Comparison of ENCODE assay signal across 1 cellular context in genomic region chr2:74529357-74530238, GRCh38.
TF ChIP-seq lines count a peak whose summit lies in the region.

AUP1 (minus strand) TSS chr2:74529706; CDS start chr2:74529629, 77 bp downstream.
HTRA2 (plus strand) TSS chr2:74529933; CDS start chr2:74530007, 74 bp downstream.

TF ChIP-seq in K562, 482 proteins besides CTCF, POLR2A, EP300 and RAD21 (continued from another document and continues in another):
- TF ChIP-seq CTCFL (IDR thresholded peaks at IDR 0.05; ENCODE audit: borderline replicate concordance, insufficient read depth, low read depth, low read length, poor library complexity, severe bottlenecking), result no peak
- no peak for TF ChIP-seq ZNF696 (CRISPR knock-in tag; conservative IDR thresholded peaks at IDR 0.05)
- TF ChIP-seq SREBF1 (IDR thresholded peaks at IDR 0.05; ENCODE audit: borderline replicate concordance, low read depth, low read length), result no peak
- no peak for TF ChIP-seq DLX4 (CRISPR knock-in tag; IDR thresholded peaks at IDR 0.05)
- no peak for TF ChIP-seq ZNF239 (CRISPR knock-in tag; IDR thresholded peaks at IDR 0.05)
- peak; percentile 88 for TF ChIP-seq POLR2AphosphoS5 (IDR thresholded peaks at IDR 0.05; ENCODE audit: control insufficient read depth, insufficient read depth, low read depth, low read length)
- 0 out of 2 replicates have a peak, but pooled peaks have one; percentile 7 for TF ChIP-seq KLF13 (tag; IDR thresholded peaks at IDR 0.05; ENCODE audit: borderline replicate concordance, low read depth)
- peak; percentile 66 for TF ChIP-seq E2F8 (IDR thresholded peaks at IDR 0.05; ENCODE audit: low read depth, partially characterized antibody)
- TF ChIP-seq RB1 (IDR thresholded peaks at IDR 0.05; ENCODE audit: low read depth), result peak; percentile 87
- TF ChIP-seq ZNF655 (CRISPR knock-in tag; IDR thresholded peaks at IDR 0.05), result no peak
- TF ChIP-seq CC2D1A (IDR thresholded peaks at IDR 0.05), result no peak
- TF ChIP-seq ZBTB2 (IDR thresholded peaks at IDR 0.05), result no peak
- TF ChIP-seq HNRNPK (IDR thresholded peaks at IDR 0.05; ENCODE audit: low read depth, low read length, poor library complexity, severe bottlenecking), result no peak
- TF ChIP-seq NCOA4 (IDR thresholded peaks at IDR 0.05; ENCODE audit: partially characterized antibody), result no peak
- TF ChIP-seq CREB3L1 (IDR thresholded peaks at IDR 0.05; ENCODE audit: borderline replicate concordance, low read depth), result peak; percentile 81
- TF ChIP-seq NUFIP1 (IDR thresholded peaks at IDR 0.05; ENCODE audit: partially characterized antibody), result no peak
- no peak for TF ChIP-seq ZC3H8 (IDR thresholded peaks at IDR 0.05)
- TF ChIP-seq GABPB2 (CRISPR knock-in tag; conservative IDR thresholded peaks at IDR 0.05), result no peak
- no peak; the same call in 1 of the 2 replicates for TF ChIP-seq SRSF1 (IDR thresholded peaks at IDR 0.05; ENCODE audit: low read depth, low read length)
- TF ChIP-seq EP400 (IDR thresholded peaks at IDR 0.05), result peak; percentile 90
- TF ChIP-seq MCM7 (IDR thresholded peaks at IDR 0.05), result no peak
- peak; percentile 31 for TF ChIP-seq ATF1 (CRISPR knock-in tag; IDR thresholded peaks at IDR 0.05)
- TF ChIP-seq ATF1 (tag; IDR thresholded peaks at IDR 0.05), result peak; percentile 85
- no peak for TF ChIP-seq BCOR (IDR thresholded peaks at IDR 0.05)
- no peak for TF ChIP-seq EWSR1 (IDR thresholded peaks at IDR 0.05; ENCODE audit: borderline replicate concordance, low read depth, partially characterized antibody)
- TF ChIP-seq CBFA2T3 (IDR thresholded peaks at IDR 0.05), result 0 out of 2 replicates have a peak, but pooled peaks have one; percentile 2
- TF ChIP-seq SLC30A9 (CRISPR knock-in tag; IDR thresholded peaks at IDR 0.05), result no peak
- no peak; a peak in 1 of 4 replicates for TF ChIP-seq ARNT (IDR thresholded peaks at IDR 0.05)
- no peak for TF ChIP-seq ZNF282 (CRISPR knock-in tag; IDR thresholded peaks at IDR 0.05)
- TF ChIP-seq ZNF592 (IDR thresholded peaks at IDR 0.05), result peak; percentile 47
- no peak for TF ChIP-seq ADNP (tag; IDR thresholded peaks at IDR 0.05)
- peak; percentile 80 for TF ChIP-seq ELF2 (CRISPR knock-in tag; IDR thresholded peaks at IDR 0.05)
- no peak for TF ChIP-seq ZNF263 (CRISPR knock-in tag; IDR thresholded peaks at IDR 0.05; ENCODE audit: borderline replicate concordance)
- TF ChIP-seq SIRT6 (IDR thresholded peaks at IDR 0.05; ENCODE audit: low read depth, low read length), result no peak
- TF ChIP-seq TGIF2 (CRISPR knock-in tag; IDR thresholded peaks at IDR 0.05), result no peak
- TF ChIP-seq TCF3 (CRISPR knock-in tag; IDR thresholded peaks at IDR 0.05), result no peak
- TF ChIP-seq CBX5 (IDR thresholded peaks at IDR 0.05; ENCODE audit: borderline replicate concordance, low read depth), result no peak
- no peak for TF ChIP-seq SMARCA5 (IDR thresholded peaks at IDR 0.05)
- peak; percentile 3; the same call in 1 of the 2 replicates for TF ChIP-seq BHLHE40 (IDR thresholded peaks at IDR 0.05; ENCODE audit: low read length)
- peak; percentile 85 for TF ChIP-seq NKRF (IDR thresholded peaks at IDR 0.05; ENCODE audit: borderline replicate concordance)
- TF ChIP-seq PKNOX1 (IDR thresholded peaks at IDR 0.05), result 0 out of 2 replicates have a peak, but pooled peaks have one; percentile 18
- TF ChIP-seq HMGXB4 (CRISPR knock-in tag; IDR thresholded peaks at IDR 0.05), result no peak
- no peak for TF ChIP-seq GATAD2A (IDR thresholded peaks at IDR 0.05)
- TF ChIP-seq ZNF584 (CRISPR knock-in tag; IDR thresholded peaks at IDR 0.05; ENCODE audit: low read depth), result no peak
- TF ChIP-seq PTRF (tag; IDR thresholded peaks at IDR 0.05), result no peak
- TF ChIP-seq KLF1 (tag; IDR thresholded peaks at IDR 0.05), result peak; percentile 59; the same call in 1 of the 2 replicates
- no peak for TF ChIP-seq HMG20B (CRISPR knock-in tag; IDR thresholded peaks at IDR 0.05)
